ENCODE assay signal across 26 cellular contexts in the genomic region with DNA sequence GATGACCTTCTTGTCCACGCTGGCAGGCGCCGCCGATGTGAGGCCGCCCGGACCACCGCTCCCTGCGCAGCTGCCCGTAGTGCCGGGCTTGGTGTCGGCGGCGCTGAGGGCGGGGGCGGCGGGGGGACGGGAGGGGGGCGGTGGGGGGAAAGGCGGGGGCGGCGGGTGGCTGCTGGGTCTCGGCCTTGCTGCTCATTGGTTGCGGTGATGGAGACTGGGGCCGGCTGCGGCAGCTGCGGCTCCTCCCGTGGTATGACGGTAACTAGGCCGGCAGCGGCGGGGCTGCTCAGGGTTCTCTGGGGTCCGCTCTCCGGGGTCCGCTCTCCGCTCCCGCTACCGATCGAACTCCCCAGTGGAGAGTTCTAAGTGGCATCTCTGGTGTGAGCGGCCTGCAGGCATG. TPM values are rescaled to one million over a fixed set of nuclear protein-coding genes. Genes with fewer than 3 reads are reported as not detected.
"Had no signal": no experiment of that assay in that cellular context is flagged by ENCODE, and none has a peak within 500 bp of the region (broad histone marks: within the 10 kb centered on the region; RNA-seq: fewer than 3 reads in every experiment).

No MANE protein-coding gene starts in this region.

- H3K27ac Mint-ChIP-seq: dendritic cell treated with granulocyte-macrophage colony-stimulating factor and Interleukin-4, amounts not matched to agents 40 ng/mL and 50 ng/mL, for 4 days; effector memory CD8-positive, alpha-beta T cell; endodermal cell had no signal

- H3K4me3 Mint-ChIP-seq: dendritic cell treated with granulocyte-macrophage colony-stimulating factor and Interleukin-4, amounts not matched to agents 40 ng/mL and 50 ng/mL, for 4 days; effector memory CD8-positive, alpha-beta T cell; endodermal cell had no signal

- ATAC-seq: effector memory CD8-positive, alpha-beta T cell; esophagus mucosa; gastrocnemius medialis; heart right ventricle; left cardiac atrium; left lung; left ventricle myocardium superior; lower lobe of right lung had no signal

- H3K4me1 Mint-ChIP-seq: endodermal cell had no signal

- H3K9me3 ChIP-seq: colonic mucosa, esophagus squamous epithelium, gastrocnemius medialis, lower lobe of right lung had no signal

- DNase-seq: colonic mucosa; cortex of kidney; effector CD8-positive, alpha-beta T cell; effector memory CD8-positive, alpha-beta T cell; endodermal cell; erythroblast; esophagus squamous epithelium; foreskin fibroblast; foreskin melanocyte; gastrocnemius medialis; glutamatergic neuron; heart right ventricle; hippocampal formation; left cardiac atrium; left lung; left ventricle myocardium superior; lower lobe of right lung; mesenchymal stem cell; midbrain had no signal

RNA-seq across cellular contexts. Expression of gene EFCAB10, which starts 1.8 kb away (rescaled TPM):
- total RNA-seq: colonic mucosa, dermis microvascular lymphatic vessel endothelial cell, esophagus squamous epithelium, gastrocnemius medialis, glomerular endothelial cell, heart right ventricle, left cardiac atrium, left ventricle myocardium superior, lower leg skin, lung microvascular endothelial cell, mucosa of gallbladder had no signal
